9 cellular contexts compared by ENCODE assay signal in the genomic region with DNA sequence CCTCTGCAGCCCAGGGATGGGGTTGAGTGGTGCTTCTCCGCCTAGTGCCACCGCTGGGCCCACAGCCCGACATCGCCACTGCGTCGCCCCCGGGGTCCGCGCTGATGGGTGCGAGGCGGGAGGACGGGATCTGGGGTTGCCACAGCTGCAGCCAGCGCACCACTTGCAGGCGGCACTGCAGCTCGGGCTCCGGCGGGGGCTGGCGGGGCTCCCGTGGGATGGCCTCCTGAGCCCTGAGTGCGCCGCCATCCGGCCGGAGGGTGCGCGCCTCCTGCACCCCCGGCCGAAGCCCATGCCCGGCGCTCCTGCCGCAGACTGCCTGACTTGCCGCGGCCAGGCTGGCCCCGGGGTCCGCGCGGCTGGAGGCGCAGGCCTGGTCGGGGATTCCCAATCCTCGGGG. TPM values are rescaled to one million over a fixed set of nuclear protein-coding genes. Genes with fewer than 3 reads are reported as not detected.
DNase-seq lines count a peak whose midpoint lies in the region; ATAC-seq and TF ChIP-seq lines count a peak whose summit lies in the region.
"Not testable (repeated sequence)": the region's sequence is repeated elsewhere in the genome, so short reads cannot be mapped to it uniquely, and the experiment has no call there.
"Had no signal": no experiment of that assay in that cellular context is flagged by ENCODE, and none has a peak within 500 bp of the region (broad histone marks: within the 10 kb centered on the region; RNA-seq: fewer than 3 reads in every experiment).

No MANE protein-coding gene starts in this region.

- ATAC-seq in GM19463 (IDR thresholded peaks at IDR 0.05; ENCODE audit: unreplicated experiment) (peak; percentile 55), HG03039 (IDR thresholded peaks at IDR 0.05; ENCODE audit: unreplicated experiment) (peak; percentile 38), PC-3 (peak; percentile 55)

- H3K4me2 ChIP-seq in BLaER1 treated with 17β-estradiol and CSF1 and Interleukin-3, amounts not matched to agents 10 nM and 100 nM: peak overlapping the region; percentile 79 to 97 (median 93); a peak in 21 of 22 replicates
- peak overlapping the region; percentile 98 for H3K4me2 ChIP-seq in PC-3 (ENCODE audit: low read length)
- peak overlapping the region; percentile 92 for H3K4me2 ChIP-seq in mesenchymal stem cell (ENCODE audit: low read length, poor library complexity, severe bottlenecking)

- not testable (repeated sequence) for H2BK12ac ChIP-seq in mesenchymal stem cell (ENCODE audit: low read length in 2 of 2)

- not testable (repeated sequence) for H4K20me1 ChIP-seq in BLaER1 treated with 17β-estradiol and CSF1 and Interleukin-3, amounts not matched to agents 10 nM and 100 nM; PC-3 (ENCODE audit: low read length)

- peak overlapping the region; percentile 76 to 85 (median 83) for H3K9ac ChIP-seq in BLaER1 treated with 17β-estradiol and CSF1 and Interleukin-3, amounts not matched to agents 10 nM and 100 nM
- peak overlapping the region; percentile 73 for H3K9ac ChIP-seq in PC-3 (ENCODE audit: low read length)
- H3K9ac ChIP-seq in mesenchymal stem cell (ENCODE audit: low read length): peak overlapping the region; percentile 90

- TF ChIP-seq CTCF in PC-3 (conservative IDR thresholded peaks at IDR 0.05; ENCODE audit: low read depth, low read length): not testable (repeated sequence)

- not testable (repeated sequence) for H2BK15ac ChIP-seq in mesenchymal stem cell (ENCODE audit: low read depth, poor library complexity, severe bottlenecking)

- H2BK120ac ChIP-seq in mesenchymal stem cell (ENCODE audit: low read depth, low read length): not testable (repeated sequence)

- H3K9me2 ChIP-seq in PC-3 (replicated peaks; ENCODE audit: low read length): not testable (repeated sequence)

- peak overlapping the region; percentile 59 to 76 (median 71) for H3K4me3 ChIP-seq in BLaER1 treated with 17β-estradiol and CSF1 and Interleukin-3, amounts not matched to agents 10 nM and 100 nM
- H3K4me3 ChIP-seq in PC-3 (ENCODE audit: low read length) (peak overlapping the region; percentile 78), esophagus (ENCODE audit: low read depth in 1 of 2, low read length in 2 of 2) (peak overlapping the region; percentile 26 to 51), mesenchymal stem cell (ENCODE audit: insufficient read depth in 1 of 2, low read depth in 1 of 2, low read length in 2 of 2) (peak overlapping the region; percentile 61 to 80)

- not testable (repeated sequence) for DNase-seq in PC-3, mesenchymal stem cell
- DNase-seq in activated naive CD4-positive, alpha-beta T cell treated with Interleukin-2 at 50 U/mL for 16 hours: peak; percentile 39
- DNase-seq in stimulated activated CD4-positive, alpha-beta T cell treated with anti-CD3 and anti-CD28 coated beads, TNF-alpha, amount 100 ng/mL, for 24 hours (ENCODE audit: low read depth in 3 of 3): peak in 2 of 3 experiments; percentile 11 to 37

- not testable (repeated sequence) for H3K23ac ChIP-seq in mesenchymal stem cell (ENCODE audit: low read length in 2 of 2)

- H4K8ac ChIP-seq in mesenchymal stem cell (ENCODE audit: low read length): not testable (repeated sequence)

- H3F3A ChIP-seq in PC-3 (ENCODE audit: low read length, unreplicated experiment): not testable (repeated sequence)

- H3K36me3 ChIP-seq in BLaER1 treated with 17β-estradiol and CSF1 and Interleukin-3, amounts not matched to agents 10 nM and 100 nM; PC-3 (ENCODE audit: low read depth, low read length); esophagus (ENCODE audit: control insufficient read depth in 2 of 2, insufficient read depth in 2 of 2, low read length in 1 of 2); mesenchymal stem cell (ENCODE audit: control insufficient read depth in 1 of 2, insufficient read depth in 2 of 2, low read depth in 1 of 2, low read length in 2 of 2): not testable (repeated sequence)

- intact Hi-C loops in PC-3 (cut with micrococcal nuclease): loop anchor here (2.0 to 10.0 kb wide), 2 partner anchors 183 to 273 kb away; a partner anchor contains a TSS

- peak overlapping the region; percentile 62 to 81 (median 76); a peak in 20 of 22 replicates for H3K27ac ChIP-seq in BLaER1 treated with 17β-estradiol and CSF1 and Interleukin-3, amounts not matched to agents 10 nM and 100 nM
- H3K27ac ChIP-seq in PC-3 (ENCODE audit: low read length); mesenchymal stem cell (ENCODE audit: low read length, poor library complexity, severe bottlenecking): not testable (repeated sequence)
- peak overlapping the region; percentile 65 to 83 for H3K27ac ChIP-seq in esophagus (ENCODE audit: low read depth in 2 of 2, low read length in 1 of 2)

- H2AFZ ChIP-seq in PC-3 (ENCODE audit: low read length) (0 out of 2 replicates have a peak overlapping the region, but pooled peaks have one; percentile 92), mesenchymal stem cell (ENCODE audit: low read depth, low read length) (peak overlapping the region; percentile 92)

- H3K4ac ChIP-seq in mesenchymal stem cell (ENCODE audit: low read depth in 1 of 2, low read length in 2 of 2): not testable (repeated sequence)

- not testable (repeated sequence) for H3K79me2 ChIP-seq in PC-3 (ENCODE audit: low read length)

- POLR2A ChIA-PET in PC-3 (lab: Charles Lee; ENCODE audit: unreplicated experiment): interaction anchor here (1.0 kb wide), 1 partner anchor 81 kb away, joined by 6 read pairs; no protein-coding TSS in a partner anchor

- BruUV-seq in PC-3 (replicated peaks; lab: Mats Ljungman, UMichigan): not testable (repeated sequence)

- H3K4me1 ChIP-seq in BLaER1 treated with 17β-estradiol and CSF1 and Interleukin-3, amounts not matched to agents 10 nM and 100 nM; PC-3 (ENCODE audit: insufficient read depth, low read length); esophagus (ENCODE audit: control insufficient read depth in 2 of 2, insufficient read depth in 2 of 2, low read length in 1 of 2); mesenchymal stem cell (ENCODE audit: control insufficient read depth, insufficient read depth, low read depth, low read length): not testable (repeated sequence)

- H3K27me3 ChIP-seq in BLaER1 treated with 17β-estradiol and CSF1 and Interleukin-3, amounts not matched to agents 10 nM and 100 nM; PC-3 (ENCODE audit: low read length); esophagus (ENCODE audit: control insufficient read depth in 1 of 2, insufficient read depth in 2 of 2, low read length in 2 of 2); mesenchymal stem cell (ENCODE audit: control insufficient read depth in 1 of 2, insufficient read depth in 1 of 2, low read length in 2 of 2): not testable (repeated sequence)

- not testable (repeated sequence) for H3K14ac ChIP-seq in mesenchymal stem cell (ENCODE audit: low read length in 2 of 2)

- not testable (repeated sequence) for H2AK5ac ChIP-seq in mesenchymal stem cell (ENCODE audit: low read length, severe bottlenecking)

- not testable (repeated sequence) for H2BK5ac ChIP-seq in mesenchymal stem cell (ENCODE audit: low read depth, low read length, poor library complexity, severe bottlenecking)

- H3K79me1 ChIP-seq in mesenchymal stem cell (replicated peaks; ENCODE audit: low read length, poor library complexity, severe bottlenecking): not testable (repeated sequence)

- H3K9me3 ChIP-seq in BLaER1 treated with 17β-estradiol and CSF1 and Interleukin-3, amounts not matched to agents 10 nM and 100 nM (replicated peaks in 1 of 11); PC-3 (ENCODE audit: low read length); esophagus (ENCODE audit: control insufficient read depth in 2 of 2, insufficient read depth in 1 of 2, low read depth in 1 of 2, low read length in 1 of 2); mesenchymal stem cell (ENCODE audit: control insufficient read depth, low read length): not testable (repeated sequence)

- H4K91ac ChIP-seq in mesenchymal stem cell (ENCODE audit: low read length): not testable (repeated sequence)

- H3K18ac ChIP-seq in mesenchymal stem cell (ENCODE audit: low read depth in 1 of 2, low read length in 2 of 2): peak overlapping the region in 1 of 2 experiments; percentile 90

- CTCF ChIA-PET in PC-3 (lab: Charles Lee): interaction anchor here (0.6 to 1.5 kb wide), 7 partner anchors 17 to 269 kb away, joined by 3 to 11 read pairs (median 6); a partner anchor contains a TSS

- WGBS in esophagus, 2 donors: 0% methylated on average over 8 to 15 of the region's 39 CpGs
- WGBS in mesenchymal stem cell: no CpG with 5 or more reads among the region's 39 CpGs

RNA-seq across cellular contexts. Expression of a gene that starts 0.5 kb away (rescaled TPM):
- total RNA-seq in PC-3 (2014; rRNA removed): 8.5 and 17.6 TPM in 2 replicates
- 1 to 10 TPM; 1.2 to 4.0 TPM for polyA plus RNA-seq in esophagus
- 3.0 TPM for polyA plus RNA-seq in mesenchymal stem cell (2013, experiment 1 of 2)
- polyA plus RNA-seq in mesenchymal stem cell (2013, experiment 2 of 2): 2.8 TPM

RNA-seq across cellular contexts. Expression of a gene that starts 42.6 kb away (rescaled TPM):
- total RNA-seq in PC-3 (2014; rRNA removed): not detected in 2 replicates
- under 1 TPM; 0.43 to 0.98 TPM for polyA plus RNA-seq in esophagus
- not detected for polyA plus RNA-seq in mesenchymal stem cell (2013, experiment 1 of 2)
- polyA plus RNA-seq in mesenchymal stem cell (2013, experiment 2 of 2): not detected
- total RNA-seq: RPMI7951 had no signal
